ENCODE assay signal across 16 cellular contexts in genomic region chr3:128328546-128329458, GRCh38.
"Had no signal": no experiment of that assay in that cellular context is flagged by ENCODE, and none has a peak within 500 bp of the region (broad histone marks: within the 10 kb centered on the region; RNA-seq: fewer than 3 reads in every experiment).

No MANE protein-coding gene starts in this region.

- H3K27ac ChIP-seq: prostate gland, uterus had no signal

- H3K36me3 Mint-ChIP-seq: activated naive CD4-positive, alpha-beta T cell treated with anti-CD3 and anti-CD28 coated beads, Interleukin-2, amount 50 U/mL, for 72 hours; natural killer cell treated with Interleukin-12 subunit alpha and Interleukin-12 subunit beta and Interleukin-15 and Interleukin-18, amount 100 ng/mL, for 72 hours had no signal

- H3K9me3 ChIP-seq: prostate gland, SK-N-SH, uterus had no signal

- H3K4me3 ChIP-seq: prostate gland, uterus had no signal

- H3K9me3 Mint-ChIP-seq: activated naive CD4-positive, alpha-beta T cell treated with anti-CD3 and anti-CD28 coated beads, Interleukin-2, amount 50 U/mL, for 72 hours; activated T-helper 2 cell treated with anti-CD3 and anti-CD28 coated beads, Interferon-gamma antibody, Interleukin-2, Interleukin-4, amounts not matched to agents 10 μg/mL and 5 μg/mL and 100 μg/mL, durations not matched to agents 14 hours and 24 hours and 36 hours; natural killer cell treated with Interleukin-12 subunit alpha and Interleukin-12 subunit beta and Interleukin-15 and Interleukin-18, amount 100 ng/mL, for 72 hours had no signal

- H3K27ac Mint-ChIP-seq: activated naive CD4-positive, alpha-beta T cell treated with anti-CD3 and anti-CD28 coated beads, Interleukin-2, amount 50 U/mL, for 72 hours; activated T-helper 2 cell treated with anti-CD3 and anti-CD28 coated beads, Interferon-gamma antibody, Interleukin-2, Interleukin-4, amounts not matched to agents 10 μg/mL and 5 μg/mL and 100 μg/mL, durations not matched to agents 14 hours and 24 hours and 36 hours; natural killer cell treated with Interleukin-12 subunit alpha and Interleukin-12 subunit beta and Interleukin-15 and Interleukin-18, amount 100 ng/mL, for 72 hours had no signal

- H3K4me1 ChIP-seq: prostate gland, uterus had no signal

- ATAC-seq: activated naive CD4-positive, alpha-beta T cell treated with anti-CD3 and anti-CD28 coated beads, Interleukin-2, amount 50 U/mL, for 72 hours; left ventricle myocardium superior; sciatic nerve had no signal

- H3K36me3 ChIP-seq: prostate gland, uterus had no signal

- H3K4me3 Mint-ChIP-seq: natural killer cell treated with Interleukin-12 subunit alpha and Interleukin-12 subunit beta and Interleukin-15 and Interleukin-18, amount 100 ng/mL, for 72 hours had no signal

- H3K27me3 ChIP-seq: uterus had no signal

- DNase-seq: activated CD4-positive, alpha-beta T cell treated with anti-CD3 and anti-CD28 coated beads, Interleukin-2, amount 50 U/mL, for 1 hour; activated CD8-positive, alpha-beta memory T cell treated with anti-CD3 and anti-CD28 coated beads for 24 hours; activated T-cell treated with anti-CD3 and anti-CD28 coated beads for 4 hours; amniotic stem cell; caudate nucleus; left ventricle myocardium superior; mesendoderm; nucleus accumbens; stimulated activated CD4-positive, alpha-beta T cell treated with anti-CD3 and anti-CD28 coated beads, Interleukin-1b, Interleukin-23, amount 100 ng/mL, for 48 hours; uterus had no signal

- H3K27me3 Mint-ChIP-seq: natural killer cell treated with Interleukin-12 subunit alpha and Interleukin-12 subunit beta and Interleukin-15 and Interleukin-18, amount 100 ng/mL, for 72 hours had no signal
